Comparison of ENCODE assay signal across 17 cellular contexts in genomic region chr7:6142871-6143380, GRCh38. TPM values are rescaled to one million over a fixed set of nuclear protein-coding genes. Genes with fewer than 3 reads are reported as not detected.
DNase-seq lines count a peak whose midpoint lies in the region; ATAC-seq and TF ChIP-seq lines count a peak whose summit lies in the region.
"Had no signal": no experiment of that assay in that cellular context is flagged by ENCODE, and none has a peak within 500 bp of the region (broad histone marks: within the 10 kb centered on the region; RNA-seq: fewer than 3 reads in every experiment).

No MANE protein-coding gene starts in this region.

- no peak for TF ChIP-seq EP300 in stomach (IDR thresholded peaks at IDR 0.05)

- H3K4me3 Mint-ChIP-seq in activated CD8-positive, alpha-beta T cell treated with anti-CD3 and anti-CD28 coated beads, Interleukin-2, amount 10 ng/mL, durations not matched to agents 7 days and 5 days, result no peak overlapping the region
- H3K4me3 Mint-ChIP-seq in activated CD8-positive, alpha-beta T cell treated with anti-CD3 and anti-CD28 coated beads for 36 hours, result no peak overlapping the region

- no peaks in the 10 kb centered on the region for H3K27me3 ChIP-seq in BLaER1 treated with 17β-estradiol and CSF1 and Interleukin-3, amounts not matched to agents 10 nM and 100 nM
- no peaks in the 10 kb centered on the region for H3K27me3 ChIP-seq in stomach

- DNase-seq in activated CD8-positive, alpha-beta T cell treated with anti-CD3 and anti-CD28 coated beads, Interleukin-2, amount 10 ng/mL, durations not matched to agents 7 days and 5 days, result no peak
- DNase-seq in activated CD8-positive, alpha-beta T cell treated with anti-CD3 and anti-CD28 coated beads for 36 hours, result no peak
- DNase-seq in activated CD8-positive, alpha-beta memory T cell treated with anti-CD3 and anti-CD28 coated beads, Interleukin-2, amount 50 U/mL, for 48 hours, result peak; percentile 36
- DNase-seq in stomach (peak; percentile 15), GOT3 (lab: John Stamatoyannopoulos, UW) (no peak)
- DNase-seq: DMS 273 treated with DMSO at 0.1 percent for 48 hours, GDM1, IMR-90, Karpas-422, NCI-H1105 treated with DMSO at 0.1 percent for 48 hours, NCI-H1694 treated with DMSO at 0.1 percent for 48 hours, NCI-H2107, NCI-H2227 treated with DMSO at 0.1 percent for 48 hours, NCI-H524 had no signal

- peak overlapping the region in 10 of 11 experiments; percentile 31 to 66 (median 44); a peak in 15 of 22 replicates for H3K4me2 ChIP-seq in BLaER1 treated with 17β-estradiol and CSF1 and Interleukin-3, amounts not matched to agents 10 nM and 100 nM

- no peak for TF ChIP-seq POLR2A in stomach (IDR thresholded peaks at IDR 0.05)

- CTCF ChIA-PET in activated CD8-positive, alpha-beta T cell treated with anti-CD3 and anti-CD28 coated beads, Interleukin-2, amount 10 ng/mL, durations not matched to agents 7 days and 5 days (lab: Charles Lee), result interaction anchor here (0.6 to 0.9 kb wide), 2 partner anchors 36 to 103 kb away, joined by 3 read pairs; no protein-coding TSS in a partner anchor
- CTCF ChIA-PET in activated CD8-positive, alpha-beta T cell treated with anti-CD3 and anti-CD28 coated beads for 36 hours (lab: Charles Lee), result no interaction called here

- 90 to 95% (median 94%) methylated on average over 16 of the region's 16 CpGs for WGBS in stomach, 5 donors

- peaks cover 13 to 59% (median 33%) of the 10 kb centered on the region in 10 experiments for H3K4me1 ChIP-seq in BLaER1 treated with 17β-estradiol and CSF1 and Interleukin-3, amounts not matched to agents 10 nM and 100 nM
- H3K4me1 ChIP-seq in stomach, result no peaks in the 10 kb centered on the region

- H3K9me3 Mint-ChIP-seq in activated CD8-positive, alpha-beta T cell treated with anti-CD3 and anti-CD28 coated beads, Interleukin-2, amount 10 ng/mL, durations not matched to agents 7 days and 5 days (ENCODE audit: insufficient read depth), result no peaks in the 10 kb centered on the region
- H3K9me3 Mint-ChIP-seq in activated CD8-positive, alpha-beta T cell treated with anti-CD3 and anti-CD28 coated beads for 36 hours, result no peaks in the 10 kb centered on the region

- no peak overlapping the region for H3K4me3 ChIP-seq in BLaER1 treated with 17β-estradiol and CSF1 and Interleukin-3, amounts not matched to agents 10 nM and 100 nM
- H3K4me3 ChIP-seq in stomach, result no peak overlapping the region

- H3K27ac ChIP-seq in BLaER1 treated with 17β-estradiol and CSF1 and Interleukin-3, amounts not matched to agents 10 nM and 100 nM, result peak overlapping the region in 5 of 11 experiments; percentile 6 to 43 (median 37); a peak in 5 of 22 replicates
- no peak overlapping the region for H3K27ac ChIP-seq in stomach
- H3K27ac ChIP-seq: C4-2B had no signal

- H3K27me3 Mint-ChIP-seq in activated CD8-positive, alpha-beta T cell treated with anti-CD3 and anti-CD28 coated beads, Interleukin-2, amount 10 ng/mL, durations not matched to agents 7 days and 5 days (ENCODE audit: low read depth), result no peaks in the 10 kb centered on the region
- H3K27me3 Mint-ChIP-seq in activated CD8-positive, alpha-beta T cell treated with anti-CD3 and anti-CD28 coated beads for 36 hours, result no peaks in the 10 kb centered on the region

- H3K27ac Mint-ChIP-seq in activated CD8-positive, alpha-beta T cell treated with anti-CD3 and anti-CD28 coated beads, Interleukin-2, amount 10 ng/mL, durations not matched to agents 7 days and 5 days, result peak overlapping the region; percentile 80
- no peak overlapping the region for H3K27ac Mint-ChIP-seq in activated CD8-positive, alpha-beta T cell treated with anti-CD3 and anti-CD28 coated beads for 36 hours

- no peak for ATAC-seq in activated CD8-positive, alpha-beta T cell treated with anti-CD3 and anti-CD28 coated beads, Interleukin-2, amount 10 ng/mL, durations not matched to agents 7 days and 5 days
- no peak for ATAC-seq in activated CD8-positive, alpha-beta T cell treated with anti-CD3 and anti-CD28 coated beads for 36 hours
- ATAC-seq in GM21529 (IDR thresholded peaks at IDR 0.05; ENCODE audit: unreplicated experiment), result no peak

- H3K36me3 ChIP-seq in BLaER1 treated with 17β-estradiol and CSF1 and Interleukin-3, amounts not matched to agents 10 nM and 100 nM, result peaks cover 46 to 100% (median 93%) of the 10 kb centered on the region in 11 experiments
- H3K36me3 ChIP-seq in stomach, result peaks cover 60 to 98% (median 96%) of the 10 kb centered on the region in 4 donors

- no peak for TF ChIP-seq CTCF in activated CD8-positive, alpha-beta T cell treated with anti-CD3 and anti-CD28 coated beads for 36 hours (IDR thresholded peaks at IDR 0.05)
- no peak for TF ChIP-seq CTCF in stomach (IDR thresholded peaks at IDR 0.05)

- H4K20me1 ChIP-seq in BLaER1 treated with 17β-estradiol and CSF1 and Interleukin-3, amounts not matched to agents 10 nM and 100 nM, result peaks cover 0 to 22% (median 0%) of the 10 kb centered on the region in 11 experiments; a peak in 5 of 22 replicates

- H3K9me3 ChIP-seq in BLaER1 treated with 17β-estradiol and CSF1 and Interleukin-3, amounts not matched to agents 10 nM and 100 nM (replicated peaks in 1 of 11), result no peaks in the 10 kb centered on the region
- no peaks in the 10 kb centered on the region for H3K9me3 ChIP-seq in stomach

- intact Hi-C loops in activated CD8-positive, alpha-beta T cell treated with anti-CD3 and anti-CD28 coated beads for 36 hours (cut with micrococcal nuclease), result no loop called here
- intact Hi-C loops in stomach (cut with DNase I; ENCODE audit: low total_unique reads), result no loop called here

- peaks cover 63% of the 10 kb centered on the region for H3K36me3 Mint-ChIP-seq in activated CD8-positive, alpha-beta T cell treated with anti-CD3 and anti-CD28 coated beads, Interleukin-2, amount 10 ng/mL, durations not matched to agents 7 days and 5 days (ENCODE audit: low read depth)
- peaks cover 29% of the 10 kb centered on the region for H3K36me3 Mint-ChIP-seq in activated CD8-positive, alpha-beta T cell treated with anti-CD3 and anti-CD28 coated beads for 36 hours (ENCODE audit: low read depth)

- H3K4me1 Mint-ChIP-seq in activated CD8-positive, alpha-beta T cell treated with anti-CD3 and anti-CD28 coated beads, Interleukin-2, amount 10 ng/mL, durations not matched to agents 7 days and 5 days (ENCODE audit: low read depth), result peaks cover 25% of the 10 kb centered on the region
- no peaks in the 10 kb centered on the region for H3K4me1 Mint-ChIP-seq in activated CD8-positive, alpha-beta T cell treated with anti-CD3 and anti-CD28 coated beads for 36 hours (ENCODE audit: low read depth)

- POLR2A ChIA-PET in activated CD8-positive, alpha-beta T cell treated with anti-CD3 and anti-CD28 coated beads, Interleukin-2, amount 10 ng/mL, durations not matched to agents 7 days and 5 days (lab: Charles Lee), result no interaction called here
- POLR2A ChIA-PET in activated CD8-positive, alpha-beta T cell treated with anti-CD3 and anti-CD28 coated beads for 36 hours (lab: Charles Lee), result no interaction called here

- H3K9ac ChIP-seq in BLaER1 treated with 17β-estradiol and CSF1 and Interleukin-3, amounts not matched to agents 10 nM and 100 nM, result 0 out of 22 replicates have a peak overlapping the region, but pooled peaks of 2 of the 11 experiments have one; percentile 4 to 34

RNA-seq across cellular contexts. Expression of gene USP42, which starts 38.2 kb away (rescaled TPM):
- total RNA-seq in activated CD8-positive, alpha-beta T cell treated with anti-CD3 and anti-CD28 coated beads, Interleukin-2, amount 10 ng/mL, durations not matched to agents 7 days and 5 days, result 10 to 100 TPM; 15.0 to 16.9 TPM
- 10 to 100 TPM in 1 of 2 experiments, 1 to 10 TPM in 1; 9.7 to 10.4 TPM for total RNA-seq in activated CD8-positive, alpha-beta T cell treated with anti-CD3 and anti-CD28 coated beads for 36 hours
- total RNA-seq in stomach, result 10 to 100 TPM in 3 of 5 donors, 1 to 10 TPM in 1, under 1 TPM in 1; 0.58 to 42.9 (median 10.9) TPM
- polyA plus RNA-seq in stomach, result 1 to 10 TPM; 2.1 to 4.3 (median 2.5) TPM

Comparison
In these comparisons a context has a peak if more than half of its experiments do, and no peak if none do; other contexts are left out.
1. DNase-seq: peak in activated CD8-positive, alpha-beta memory T cell treated with anti-CD3 and anti-CD28 coated beads, Interleukin-2, amount 50 U/mL, for 48 hours (single experiment) and stomach (single experiment); none in activated CD8-positive, alpha-beta T cell treated with anti-CD3 and anti-CD28 coated beads, Interleukin-2, amount 10 ng/mL, durations not matched to agents 7 days and 5 days (single experiment), activated CD8-positive, alpha-beta T cell treated with anti-CD3 and anti-CD28 coated beads for 36 hours (single experiment) and GOT3 (single experiment).